15 cellular contexts compared by ENCODE assay signal in the genomic region with DNA sequence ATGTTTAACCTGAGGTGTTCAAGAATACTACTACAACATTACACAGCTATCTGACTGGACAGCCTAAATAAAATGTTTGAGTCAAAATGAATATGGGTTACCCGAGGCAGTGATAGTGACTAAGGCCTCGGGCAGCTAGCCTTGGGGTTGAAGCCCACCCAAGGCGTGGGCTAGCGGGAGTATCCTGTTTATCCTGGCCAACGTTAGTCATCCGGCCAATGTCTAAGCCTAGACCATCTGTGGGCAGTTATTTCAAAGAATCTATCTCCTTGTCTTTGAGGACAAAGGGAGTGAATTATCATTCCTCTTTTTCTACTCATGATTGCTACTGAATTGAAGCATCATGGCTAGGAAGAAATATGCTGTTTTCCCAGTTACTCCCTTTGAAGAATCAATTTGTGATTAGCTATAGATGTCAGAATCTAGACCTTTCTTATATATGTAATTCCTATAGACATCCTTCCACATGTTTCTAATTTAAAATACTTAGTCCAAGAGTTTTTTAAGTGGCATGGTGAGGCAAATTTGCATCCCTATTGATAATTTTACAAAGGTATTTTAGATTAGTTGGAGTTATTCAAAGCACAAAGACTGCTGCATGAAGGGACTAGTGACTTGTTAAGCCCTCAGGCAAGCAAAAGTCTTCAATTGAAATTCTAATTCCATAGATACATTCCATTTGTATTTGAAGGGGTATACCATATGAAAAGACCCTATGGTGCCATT. TPM values are rescaled to one million over a fixed set of nuclear protein-coding genes. Genes with fewer than 3 reads are reported as not detected.
DNase-seq lines count a peak whose midpoint lies in the region; TF ChIP-seq lines count a peak whose summit lies in the region.
"Had no signal": no experiment of that assay in that cellular context is flagged by ENCODE, and none has a peak within 500 bp of the region (broad histone marks: within the 10 kb centered on the region; RNA-seq: fewer than 3 reads in every experiment).

No MANE protein-coding gene starts in this region.

- H3K9me3 ChIP-seq in GM23248 (ENCODE audit: low read depth) (no peaks in the 10 kb centered on the region), SJSA1 (replicated peaks) (no peaks in the 10 kb centered on the region), Peyer's patch (no peaks in the 10 kb centered on the region)
- H3K9me3 ChIP-seq: Caco-2, right lobe of liver, testis had no signal

- peak overlapping the region; percentile 63 for H3K4me2 ChIP-seq in GM23248 (ENCODE audit: unreplicated experiment)

- TF ChIP-seq CTCF in fibroblast of pulmonary artery (IDR thresholded peaks at IDR 0.05; ENCODE audit: low read length, missing control alignments) (no peak), Peyer's patch (IDR thresholded peaks at IDR 0.05) (no peak)

- H3K4me1 ChIP-seq in GM23248 (ENCODE audit: insufficient read depth) (peaks cover 43% of the 10 kb centered on the region), SJSA1 (replicated peaks) (peaks cover 60% of the 10 kb centered on the region), Peyer's patch (no peaks in the 10 kb centered on the region)
- H3K4me1 ChIP-seq: right lobe of liver, testis had no signal

- H3K27ac ChIP-seq in GM23248: peak overlapping the region; percentile 39
- peak overlapping the region; percentile 95 for H3K27ac ChIP-seq in SJSA1
- H3K27ac ChIP-seq in Peyer's patch: no peak overlapping the region
- H3K27ac ChIP-seq: right lobe of liver, testis had no signal

- no peaks in the 10 kb centered on the region for H3K9me2 ChIP-seq in GM23248 (ENCODE audit: insufficient read depth)

- WGBS in GM23248 (ENCODE audit: low coverage in 1 of 2, low lambda C conversion rate in 2 of 2, missing lambda C conversion rate in 2 of 2), 2 experiments: 0 to 1% methylated on average over 6 of the region's 6 CpGs

- DNase-seq in GM23248: peak; percentile 94
- peak; percentile 95 to 96 for DNase-seq in SJSA1 (ENCODE audit: low read depth in 1 of 2, low spot score in 2 of 2)
- DNase-seq in fibroblast of pulmonary artery (ENCODE audit: low read depth): peak; percentile 81
- DNase-seq in renal cortical epithelial cell (ENCODE audit: low read depth): peak; percentile 69
- DNase-seq in DMS79 treated with DMSO at 0.1 percent for 48 hours (lab: John Stamatoyannopoulos, UW): no peak
- no peak for DNase-seq in activated CD4-positive, CD25-positive, alpha-beta regulatory T cell treated with anti-CD3 and anti-CD28 coated beads, Interleukin-2, amount 50 U/mL, for 72 hours
- no peak for DNase-seq in Peyer's patch
- no peak for DNase-seq in DMS53 (lab: John Stamatoyannopoulos, UW)
- DNase-seq: activated gamma-delta T cell treated with Interleukin-2 at 50 U/mL for 16 hours, Caco-2, caudate nucleus, PC-3, right lobe of liver, T-helper 9 cell, testis had no signal

- H3K27me3 ChIP-seq in GM23248 (replicated peaks; ENCODE audit: insufficient read depth) (no peaks in the 10 kb centered on the region), SJSA1 (replicated peaks) (no peaks in the 10 kb centered on the region), Peyer's patch (no peaks in the 10 kb centered on the region)
- H3K27me3 ChIP-seq: right lobe of liver, testis had no signal

- TF ChIP-seq POLR2A in Peyer's patch (IDR thresholded peaks at IDR 0.05): no peak

- in situ Hi-C loops in GM23248 (cut with MboI): no loop called here

- H3K9ac ChIP-seq in GM23248: no peak overlapping the region

- H3K36me3 ChIP-seq in GM23248 (ENCODE audit: low read depth): no peaks in the 10 kb centered on the region
- H3K36me3 ChIP-seq in SJSA1: no peaks in the 10 kb centered on the region
- no peaks in the 10 kb centered on the region for H3K36me3 ChIP-seq in Peyer's patch
- H3K36me3 ChIP-seq: right lobe of liver had no signal

- H3F3A ChIP-seq in GM23248 (ENCODE audit: insufficient read depth): peaks cover 40% of the 10 kb centered on the region

- H3K79me2 ChIP-seq in GM23248 (ENCODE audit: insufficient read depth): no peaks in the 10 kb centered on the region

- no peak overlapping the region for H3K4me3 ChIP-seq in GM23248
- no peak overlapping the region for H3K4me3 ChIP-seq in SJSA1
- no peak overlapping the region for H3K4me3 ChIP-seq in fibroblast of pulmonary artery (replicated peaks; ENCODE audit: low read depth, low read length)
- H3K4me3 ChIP-seq in Peyer's patch: no peak overlapping the region
- H3K4me3 ChIP-seq: right lobe of liver, testis had no signal

- no peak overlapping the region for H2AFZ ChIP-seq in GM23248

- no peaks in the 10 kb centered on the region for H4K20me1 ChIP-seq in GM23248 (ENCODE audit: insufficient read depth)

RNA-seq across cellular contexts. Expression of gene PDGFC, which starts 6.0 kb away (rescaled TPM):
- 64.4 and 84.0 TPM in 2 replicates for total RNA-seq in GM23248 (2014; rRNA removed; shearing (Covaris generic))
- 26.5 and 29.0 TPM in 2 replicates for polyA plus RNA-seq in GM23248 (2016; fragmentation: Nextera tagmentation; extraction: Ambion mirVana)
- total RNA-seq in SJSA1 (2014; rRNA removed; shearing (Covaris generic)): 63.0 and 73.1 TPM in 2 replicates
- total RNA-seq in renal cortical epithelial cell: 133 and 173 TPM in 2 replicates
- total RNA-seq in Peyer's patch: 10 to 100 TPM in 2 of 4 donors, 1 to 10 TPM in 2; 4.4 to 17.3 (median 11.5) TPM

Comparison
In these comparisons a context has a peak if more than half of its experiments do, and no peak if none do; other contexts are left out.
1. DNase-seq: peak in GM23248 (single experiment), SJSA1 (2 of 2), fibroblast of pulmonary artery (single experiment) and renal cortical epithelial cell (single experiment); none in DMS79 treated with DMSO at 0.1 percent for 48 hours (single experiment), activated CD4-positive, CD25-positive, alpha-beta regulatory T cell treated with anti-CD3 and anti-CD28 coated beads, Interleukin-2, amount 50 U/mL, for 72 hours (single experiment), Peyer's patch (0 of 3) and DMS53 (single experiment).
2. H3K27ac ChIP-seq: peak in GM23248 (single experiment) and SJSA1 (single experiment); none in Peyer's patch (0 of 4).